In the genomic region with DNA sequence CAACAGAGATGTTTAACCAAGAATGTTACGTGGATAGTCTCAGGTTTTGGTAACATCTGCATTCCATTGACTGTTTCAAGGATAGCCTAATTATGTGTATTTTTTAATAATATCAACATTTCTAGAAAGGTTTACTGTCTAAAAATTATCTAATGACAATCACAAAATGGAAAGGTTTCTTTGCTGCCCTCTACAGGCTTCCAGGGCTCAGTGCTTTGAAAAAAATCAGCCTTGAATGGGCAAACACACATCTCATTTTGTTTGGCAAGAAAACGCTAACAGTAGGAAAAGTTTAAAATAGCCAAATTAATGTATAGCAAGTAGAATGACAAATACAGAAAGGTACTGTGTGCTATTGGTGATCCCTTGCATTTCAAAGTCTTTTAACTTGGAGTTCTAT, we compare ENCODE assay signal across 12 cellular contexts.
DNase-seq lines count a peak whose midpoint lies in the region; ATAC-seq, FAIRE-seq and TF ChIP-seq lines count a peak whose summit lies in the region.
"Had no signal": no experiment of that assay in that cellular context is flagged by ENCODE, and none has a peak within 500 bp of the region (broad histone marks: within the 10 kb centered on the region; RNA-seq: fewer than 3 reads in every experiment).

No MANE protein-coding gene starts in this region.

- H3K79me2 ChIP-seq in Loucy (ENCODE audit: insufficient read depth, low read length), result no peaks in the 10 kb centered on the region

- no peaks in the 10 kb centered on the region for H3F3A ChIP-seq in Loucy (ENCODE audit: low read depth)

- no peak overlapping the region for H3K4me3 Mint-ChIP-seq in osteocyte (ENCODE audit: unreplicated experiment)
- H3K4me3 Mint-ChIP-seq: activated T-helper 17 cell treated with anti-CD3 and anti-CD28 coated beads, Interleukin-2, amount 50 U/mL, for 72 hours had no signal

- H4K20me1 ChIP-seq in Loucy (ENCODE audit: insufficient read depth, low read length, poor library complexity, severe bottlenecking), result no peaks in the 10 kb centered on the region

- H3K27ac Mint-ChIP-seq in osteocyte (ENCODE audit: unreplicated experiment), result no peak overlapping the region
- H3K27ac Mint-ChIP-seq: activated T-helper 17 cell treated with anti-CD3 and anti-CD28 coated beads, Interleukin-2, amount 50 U/mL, for 72 hours had no signal

- H3K4me1 ChIP-seq in Loucy (ENCODE audit: insufficient read depth, low read length, poor library complexity, severe bottlenecking), result no peaks in the 10 kb centered on the region

- no peak for ATAC-seq in HG03108 (IDR thresholded peaks at IDR 0.05; ENCODE audit: unreplicated experiment)
- ATAC-seq: activated T-helper 17 cell treated with anti-CD3 and anti-CD28 coated beads, Interleukin-2, amount 50 U/mL, for 72 hours had no signal

- FAIRE-seq in bronchial epithelial cell (lab: Jason Lieb, UNC), result no peak

- H3K9me2 ChIP-seq in Loucy (replicated peaks; ENCODE audit: low read depth, low read length), result no peaks in the 10 kb centered on the region

- H3K27me3 Mint-ChIP-seq in osteocyte (ENCODE audit: unreplicated experiment), result peaks cover 3% of the 10 kb centered on the region
- H3K27me3 Mint-ChIP-seq: activated T-helper 17 cell treated with anti-CD3 and anti-CD28 coated beads, Interleukin-2, amount 50 U/mL, for 72 hours had no signal

- peaks cover 4% of the 10 kb centered on the region for H3K9me3 Mint-ChIP-seq in osteocyte (ENCODE audit: unreplicated experiment)
- H3K9me3 Mint-ChIP-seq: activated T-helper 17 cell treated with anti-CD3 and anti-CD28 coated beads, Interleukin-2, amount 50 U/mL, for 72 hours had no signal

- no peak overlapping the region for H2AFZ ChIP-seq in Loucy (ENCODE audit: low read length)

- H3K4me3 ChIP-seq in Loucy (ENCODE audit: low read length, poor library complexity, severe bottlenecking), result no peak overlapping the region
- no peak overlapping the region for H3K4me3 ChIP-seq in bronchial epithelial cell (ENCODE audit: low read depth, low read length)
- H3K4me3 ChIP-seq: lung had no signal

- no peaks in the 10 kb centered on the region for H3K36me3 ChIP-seq in Loucy (ENCODE audit: insufficient read depth, low read length)
- no peaks in the 10 kb centered on the region for H3K36me3 ChIP-seq in bronchial epithelial cell (ENCODE audit: control insufficient read depth, insufficient read depth, low read length)

- DNase-seq in DMS 273 (lab: John Stamatoyannopoulos, UW; ENCODE audit: unreplicated experiment) (peak; percentile 45), DMS 273 treated with DMSO at 0.1 percent for 48 hours (lab: John Stamatoyannopoulos, UW) (no peak), bronchial epithelial cell (ENCODE audit: low read depth) (peak; percentile 28), osteocyte (ENCODE audit: extremely low spot score, unreplicated experiment) (no peak), NCI-H2107 (lab: John Stamatoyannopoulos, UW) (no peak)
- no peak for DNase-seq in effector CD4-positive, alpha-beta T cell
- DNase-seq: ACHN, NCI-H2029 treated with DMSO at 0.1 percent for 48 hours had no signal

- H3K27me3 ChIP-seq in Loucy (ENCODE audit: insufficient read depth, low read length, poor library complexity, severe bottlenecking), result no peaks in the 10 kb centered on the region
- no peaks in the 10 kb centered on the region for H3K27me3 ChIP-seq in bronchial epithelial cell (ENCODE audit: control insufficient read depth, insufficient read depth, low read length)

- peaks cover 4% of the 10 kb centered on the region for H3K4me1 Mint-ChIP-seq in osteocyte (ENCODE audit: unreplicated experiment)
- H3K4me1 Mint-ChIP-seq: activated T-helper 17 cell treated with anti-CD3 and anti-CD28 coated beads, Interleukin-2, amount 50 U/mL, for 72 hours had no signal

- H3K4me2 ChIP-seq in Loucy (ENCODE audit: low read depth, low read length, poor library complexity, severe bottlenecking), result no peak overlapping the region

- TF ChIP-seq CTCF in Loucy (conservative IDR thresholded peaks at IDR 0.05; ENCODE audit: low read length), result peak; percentile 65
- TF ChIP-seq CTCF in bronchial epithelial cell (IDR thresholded peaks at IDR 0.05; ENCODE audit: insufficient read depth, low read length, severe bottlenecking), result peak; percentile 42
- peak; percentile 72 for TF ChIP-seq CTCF in osteocyte (IDR thresholded peaks at IDR 0.05)

- no peak overlapping the region for H3K9ac ChIP-seq in Loucy (ENCODE audit: low read depth, low read length, poor library complexity, severe bottlenecking)

- no peaks in the 10 kb centered on the region for H3K36me3 Mint-ChIP-seq in osteocyte (ENCODE audit: unreplicated experiment)

- no peaks in the 10 kb centered on the region for H3K9me3 ChIP-seq in Loucy (ENCODE audit: insufficient read depth, low read depth, low read length)

Comparison
In these comparisons a context has a peak if more than half of its experiments do, and no peak if none do; other contexts are left out.
1. DNase-seq: peak in DMS 273 (single experiment) and bronchial epithelial cell (single experiment); none in DMS 273 treated with DMSO at 0.1 percent for 48 hours (single experiment), osteocyte (single experiment), effector CD4-positive, alpha-beta T cell (single experiment) and NCI-H2107 (single experiment).
2. Peak in every context shown above with its lines, with median percentiles within 50 percentile points of each other: CTCF ChIP-seq.